ENCODE assay signal across 20 cellular contexts in the genomic region with DNA sequence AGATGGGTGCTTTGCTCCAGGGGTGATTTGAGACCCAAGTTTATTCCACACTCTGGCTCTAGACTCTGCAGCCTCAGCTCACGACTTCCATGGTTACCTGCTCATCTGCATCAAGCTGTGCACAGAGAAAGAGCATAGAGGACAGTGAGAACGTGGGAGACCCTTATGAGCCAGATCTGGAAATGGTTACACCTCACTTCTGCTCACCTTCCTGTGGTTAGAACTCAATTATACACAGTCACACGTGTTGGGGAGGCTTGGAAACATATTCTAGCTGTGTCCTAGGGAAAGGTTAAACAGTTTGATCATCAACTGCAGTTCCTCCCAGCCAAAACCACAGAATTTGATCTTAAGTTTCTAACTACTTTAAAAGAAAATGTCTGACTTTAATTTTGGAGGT. TPM values are rescaled to one million over a fixed set of nuclear protein-coding genes. Genes with fewer than 3 reads are reported as not detected.
DNase-seq lines count a peak whose midpoint lies in the region; ATAC-seq and TF ChIP-seq lines count a peak whose summit lies in the region.
"Had no signal": no experiment of that assay in that cellular context is flagged by ENCODE, and none has a peak within 500 bp of the region (broad histone marks: within the 10 kb centered on the region; RNA-seq: fewer than 3 reads in every experiment).

No MANE protein-coding gene starts in this region.

- no TSS peak for BruUV-seq in mammary epithelial cell (replicated peaks; lab: Mats Ljungman, UMichigan)

- H3K9ac ChIP-seq in mammary epithelial cell (ENCODE audit: insufficient read depth, low read length): no peak overlapping the region

- H3K27ac ChIP-seq in DOHH2 (ENCODE audit: low read depth, low read length): no peak overlapping the region
- no peak overlapping the region for H3K27ac ChIP-seq in mammary epithelial cell (ENCODE audit: insufficient read depth, low read depth, low read length)

- H3K36me3 ChIP-seq in DOHH2 (ENCODE audit: control insufficient read depth, low read length) (no peaks in the 10 kb centered on the region), mammary epithelial cell (ENCODE audit: insufficient read depth, low read length) (no peaks in the 10 kb centered on the region)

- no peak overlapping the region for H3K27ac Mint-ChIP-seq in activated CD4-positive, alpha-beta memory T cell treated with anti-CD3 and anti-CD28 coated beads for 36 hours
- no peak overlapping the region for H3K27ac Mint-ChIP-seq in activated CD4-positive, alpha-beta memory T cell treated with anti-CD3 and anti-CD28 coated beads, Interleukin-2, amount 10 ng/mL, durations not matched to agents 7 days and 5 days
- H3K27ac Mint-ChIP-seq: CD14-positive monocyte had no signal

- peak; percentile 19 for DNase-seq in activated CD4-positive, alpha-beta memory T cell treated with anti-CD3 and anti-CD28 coated beads for 36 hours
- DNase-seq in activated CD4-positive, alpha-beta memory T cell treated with anti-CD3 and anti-CD28 coated beads, Interleukin-2, amount 10 ng/mL, durations not matched to agents 7 days and 5 days: no peak
- DNase-seq in Jurkat, Clone E6-1 (ENCODE audit: low read depth, low spot score): peak; percentile 18
- DNase-seq in mammary epithelial cell (no peak), KBM-7 (no peak)
- DNase-seq in activated CD4-positive, CD25-positive, alpha-beta regulatory T cell treated with anti-CD3 and anti-CD28 coated beads, Interleukin-2, amount 50 U/mL, for 72 hours: no peak
- DNase-seq: COR-L47, DMS153, Kasumi-1, NCI-H1417 treated with DMSO at 0.1 percent for 48 hours, NCI-H2029, NCI-H2171 treated with DMSO at 0.1 percent for 48 hours, NCI-H510A treated with DMSO at 0.1 percent for 48 hours had no signal

- H3K27me3 ChIP-seq in DOHH2 (ENCODE audit: control insufficient read depth, low read length): no peaks in the 10 kb centered on the region
- H3K27me3 ChIP-seq in mammary epithelial cell (ENCODE audit: insufficient read depth, low read length): no peaks in the 10 kb centered on the region

- dilution Hi-C loops in mammary epithelial cell (cut with HindIII; ENCODE audit: low sequenced_read_pairs): no loop called here

- H3K9me3 ChIP-seq in DOHH2 (ENCODE audit: control insufficient read depth, insufficient read depth, low read length) (peaks cover 4% of the 10 kb centered on the region; the same call in 1 of the 2 replicates), mammary epithelial cell (replicated peaks; ENCODE audit: insufficient read depth, low read length) (no peaks in the 10 kb centered on the region)

- H4K20me1 ChIP-seq in DOHH2 (ENCODE audit: control insufficient read depth, insufficient read depth, low read depth, low read length): no peaks in the 10 kb centered on the region
- no peaks in the 10 kb centered on the region for H4K20me1 ChIP-seq in mammary epithelial cell (ENCODE audit: insufficient read depth, low read length)

- in situ Hi-C loops in mammary epithelial cell (cut with MboI; ENCODE audit: low sequenced_read_pairs in 2 of 2) (no loop called here), KBM-7 (cut with MboI; ENCODE audit: low pct_unique_long_range_greater_than_20kb, low sequenced_read_pairs) (no loop called here)

- H3K4me3 ChIP-seq in DOHH2 (ENCODE audit: low read length): peak overlapping the region; percentile 14; the same call in 1 of the 2 replicates
- no peak overlapping the region for H3K4me3 ChIP-seq in Jurkat, Clone E6-1 (ENCODE audit: low read length)
- no peak overlapping the region for H3K4me3 ChIP-seq in mammary epithelial cell (replicated peaks in 1 of 3; ENCODE audit: insufficient read depth in 1 of 3, low read depth in 2 of 3, low read length in 3 of 3)

- no peaks in the 10 kb centered on the region for H3K9me3 Mint-ChIP-seq in activated CD4-positive, alpha-beta memory T cell treated with anti-CD3 and anti-CD28 coated beads for 36 hours
- no peaks in the 10 kb centered on the region for H3K9me3 Mint-ChIP-seq in activated CD4-positive, alpha-beta memory T cell treated with anti-CD3 and anti-CD28 coated beads, Interleukin-2, amount 10 ng/mL, durations not matched to agents 7 days and 5 days

- 53% methylated on average over 3 of the region's 3 CpGs for WGBS in mammary epithelial cell (ENCODE audit: low coverage, missing lambda C conversion rate)

- H3K4me2 ChIP-seq in DOHH2 (ENCODE audit: low read length) (peak overlapping the region; percentile 31), mammary epithelial cell (ENCODE audit: insufficient read depth, low read depth, low read length) (no peak overlapping the region)

- H3K79me2 ChIP-seq in DOHH2 (ENCODE audit: control insufficient read depth, low read length) (no peaks in the 10 kb centered on the region), mammary epithelial cell (ENCODE audit: insufficient read depth, low read length) (no peaks in the 10 kb centered on the region)

- CTCF ChIA-PET in activated CD4-positive, alpha-beta memory T cell treated with anti-CD3 and anti-CD28 coated beads for 36 hours (lab: Charles Lee): interaction anchor here (1.5 to 3.9 kb wide), 3 partner anchors 8 to 27 kb away, joined by 4 to 25 read pairs (median 6); no protein-coding TSS in a partner anchor
- CTCF ChIA-PET in activated CD4-positive, alpha-beta memory T cell treated with anti-CD3 and anti-CD28 coated beads, Interleukin-2, amount 10 ng/mL, durations not matched to agents 7 days and 5 days (lab: Charles Lee): interaction anchor here (0.6 to 3.6 kb wide), 3 partner anchors 25 to 32 kb away, joined by 3 to 10 read pairs (median 8); no protein-coding TSS in a partner anchor
- CTCF ChIA-PET in mammary epithelial cell (lab: Charles Lee; ENCODE audit: low non-redundant PET): no interaction called here

- no peaks in the 10 kb centered on the region for H3K9me2 ChIP-seq in DOHH2 (replicated peaks; ENCODE audit: control insufficient read depth, low read length)

- intact Hi-C loops in activated CD4-positive, alpha-beta memory T cell treated with anti-CD3 and anti-CD28 coated beads for 36 hours (cut with micrococcal nuclease): no loop called here
- intact Hi-C loops in mammary epithelial cell (cut with micrococcal nuclease): loop anchor here (5.0 kb wide), 1 partner anchor 50 kb away; no protein-coding TSS in a partner anchor

- H3K4me1 ChIP-seq in DOHH2 (ENCODE audit: control insufficient read depth, low read length) (peaks cover 25% of the 10 kb centered on the region), mammary epithelial cell (ENCODE audit: insufficient read depth, low read length) (peaks cover 65% of the 10 kb centered on the region)

- TF ChIP-seq CTCF in DOHH2 (IDR thresholded peaks at IDR 0.05; ENCODE audit: low read depth, low read length, poor library complexity, severe bottlenecking) (no peak), mammary epithelial cell (conservative IDR thresholded peaks at IDR 0.05 in 1 of 2, IDR thresholded peaks at IDR 0.05 in 1 of 2; ENCODE audit: extremely low read depth in 1 of 2, insufficient read depth in 1 of 2, low read depth in 1 of 2, low read length in 2 of 2) (no peak)

- ATAC-seq in GM21360 (IDR thresholded peaks at IDR 0.05; ENCODE audit: unreplicated experiment): no peak

- H3K36me3 Mint-ChIP-seq in activated CD4-positive, alpha-beta memory T cell treated with anti-CD3 and anti-CD28 coated beads for 36 hours: no peaks in the 10 kb centered on the region
- H3K36me3 Mint-ChIP-seq in activated CD4-positive, alpha-beta memory T cell treated with anti-CD3 and anti-CD28 coated beads, Interleukin-2, amount 10 ng/mL, durations not matched to agents 7 days and 5 days (ENCODE audit: low read depth): no peaks in the 10 kb centered on the region
- H3K36me3 Mint-ChIP-seq: CD14-positive monocyte had no signal

- H2AFZ ChIP-seq in mammary epithelial cell (ENCODE audit: low read depth, low read length): peak overlapping the region; percentile 58

- peaks cover 18% of the 10 kb centered on the region for H3K27me3 Mint-ChIP-seq in activated CD4-positive, alpha-beta memory T cell treated with anti-CD3 and anti-CD28 coated beads for 36 hours
- H3K27me3 Mint-ChIP-seq in activated CD4-positive, alpha-beta memory T cell treated with anti-CD3 and anti-CD28 coated beads, Interleukin-2, amount 10 ng/mL, durations not matched to agents 7 days and 5 days: peaks cover 7% of the 10 kb centered on the region

- no peak overlapping the region for H3K4me3 Mint-ChIP-seq in activated CD4-positive, alpha-beta memory T cell treated with anti-CD3 and anti-CD28 coated beads for 36 hours
- H3K4me3 Mint-ChIP-seq in activated CD4-positive, alpha-beta memory T cell treated with anti-CD3 and anti-CD28 coated beads, Interleukin-2, amount 10 ng/mL, durations not matched to agents 7 days and 5 days: no peak overlapping the region

- H3K4me1 Mint-ChIP-seq in activated CD4-positive, alpha-beta memory T cell treated with anti-CD3 and anti-CD28 coated beads for 36 hours (ENCODE audit: low read depth): peaks cover 23% of the 10 kb centered on the region
- peaks cover 24% of the 10 kb centered on the region for H3K4me1 Mint-ChIP-seq in activated CD4-positive, alpha-beta memory T cell treated with anti-CD3 and anti-CD28 coated beads, Interleukin-2, amount 10 ng/mL, durations not matched to agents 7 days and 5 days
- H3K4me1 Mint-ChIP-seq: CD14-positive monocyte had no signal

- POLR2A ChIA-PET in activated CD4-positive, alpha-beta memory T cell treated with anti-CD3 and anti-CD28 coated beads for 36 hours (lab: Charles Lee): no interaction called here
- POLR2A ChIA-PET in activated CD4-positive, alpha-beta memory T cell treated with anti-CD3 and anti-CD28 coated beads, Interleukin-2, amount 10 ng/mL, durations not matched to agents 7 days and 5 days (lab: Charles Lee): interaction anchor here (1.6 kb wide), 1 partner anchor 142 kb away, joined by 4 read pairs; the partner anchor contains the start of gene EIF4A2

- H3F3A ChIP-seq in DOHH2 (ENCODE audit: control insufficient read depth, insufficient read depth): no peaks in the 10 kb centered on the region

RNA-seq across cellular contexts. Expression of gene FETUB, which starts 1.8 kb away (rescaled TPM):
- not detected for total RNA-seq in activated CD4-positive, alpha-beta memory T cell treated with anti-CD3 and anti-CD28 coated beads for 36 hours
- total RNA-seq in activated CD4-positive, alpha-beta memory T cell treated with anti-CD3 and anti-CD28 coated beads, Interleukin-2, amount 10 ng/mL, durations not matched to agents 7 days and 5 days: not detected
- polyA plus RNA-seq in Jurkat, Clone E6-1 (2012; ENCODE audit: insufficient read depth, insufficient read length): not detected
- total RNA-seq in mammary epithelial cell: not detected
- polyA plus RNA-seq in mammary epithelial cell: 0.17 TPM
- not detected for polyA minus RNA-seq in mammary epithelial cell
- total RNA-seq: A673, G401, H4, RPMI7951 had no signal
- polyA plus RNA-seq: CD14-positive monocyte had no signal

RNA-seq across cellular contexts. Expression of gene HRG, which starts 23.8 kb away (rescaled TPM):
- not detected for total RNA-seq in activated CD4-positive, alpha-beta memory T cell treated with anti-CD3 and anti-CD28 coated beads for 36 hours
- total RNA-seq in activated CD4-positive, alpha-beta memory T cell treated with anti-CD3 and anti-CD28 coated beads, Interleukin-2, amount 10 ng/mL, durations not matched to agents 7 days and 5 days: not detected
- polyA plus RNA-seq in Jurkat, Clone E6-1 (2012; ENCODE audit: insufficient read depth, insufficient read length): not detected
- total RNA-seq in mammary epithelial cell: under 1 TPM; under 0.01 to 0.52 TPM
- polyA plus RNA-seq in mammary epithelial cell: 0.20 TPM
- not detected for polyA minus RNA-seq in mammary epithelial cell
- total RNA-seq: A673, G401, H4, RPMI7951 had no signal
- polyA plus RNA-seq: CD14-positive monocyte had no signal

RNA-seq across cellular contexts. Expression of gene AHSG, which starts 29.2 kb away (rescaled TPM):
- not detected for total RNA-seq in activated CD4-positive, alpha-beta memory T cell treated with anti-CD3 and anti-CD28 coated beads for 36 hours
- not detected for total RNA-seq in activated CD4-positive, alpha-beta memory T cell treated with anti-CD3 and anti-CD28 coated beads, Interleukin-2, amount 10 ng/mL, durations not matched to agents 7 days and 5 days
- polyA plus RNA-seq in Jurkat, Clone E6-1 (2012; ENCODE audit: insufficient read depth, insufficient read length): not detected
- total RNA-seq in mammary epithelial cell: under 1 TPM; 0.52 to 0.67 TPM
- 0.94 TPM for polyA plus RNA-seq in mammary epithelial cell
- polyA minus RNA-seq in mammary epithelial cell: not detected
- total RNA-seq: G401, H4, RPMI7951 had no signal
- polyA plus RNA-seq: CD14-positive monocyte had no signal

Comparison
In these comparisons a context has a peak if more than half of its experiments do, and no peak if none do; other contexts are left out.
1. DNase-seq: peak in activated CD4-positive, alpha-beta memory T cell treated with anti-CD3 and anti-CD28 coated beads for 36 hours (single experiment) and Jurkat, Clone E6-1 (single experiment); none in activated CD4-positive, alpha-beta memory T cell treated with anti-CD3 and anti-CD28 coated beads, Interleukin-2, amount 10 ng/mL, durations not matched to agents 7 days and 5 days (single experiment), mammary epithelial cell (single experiment), activated CD4-positive, CD25-positive, alpha-beta regulatory T cell treated with anti-CD3 and anti-CD28 coated beads, Interleukin-2, amount 50 U/mL, for 72 hours (single experiment) and KBM-7 (single experiment).